ENCODE assay signal across 8 cellular contexts in the genomic region with DNA sequence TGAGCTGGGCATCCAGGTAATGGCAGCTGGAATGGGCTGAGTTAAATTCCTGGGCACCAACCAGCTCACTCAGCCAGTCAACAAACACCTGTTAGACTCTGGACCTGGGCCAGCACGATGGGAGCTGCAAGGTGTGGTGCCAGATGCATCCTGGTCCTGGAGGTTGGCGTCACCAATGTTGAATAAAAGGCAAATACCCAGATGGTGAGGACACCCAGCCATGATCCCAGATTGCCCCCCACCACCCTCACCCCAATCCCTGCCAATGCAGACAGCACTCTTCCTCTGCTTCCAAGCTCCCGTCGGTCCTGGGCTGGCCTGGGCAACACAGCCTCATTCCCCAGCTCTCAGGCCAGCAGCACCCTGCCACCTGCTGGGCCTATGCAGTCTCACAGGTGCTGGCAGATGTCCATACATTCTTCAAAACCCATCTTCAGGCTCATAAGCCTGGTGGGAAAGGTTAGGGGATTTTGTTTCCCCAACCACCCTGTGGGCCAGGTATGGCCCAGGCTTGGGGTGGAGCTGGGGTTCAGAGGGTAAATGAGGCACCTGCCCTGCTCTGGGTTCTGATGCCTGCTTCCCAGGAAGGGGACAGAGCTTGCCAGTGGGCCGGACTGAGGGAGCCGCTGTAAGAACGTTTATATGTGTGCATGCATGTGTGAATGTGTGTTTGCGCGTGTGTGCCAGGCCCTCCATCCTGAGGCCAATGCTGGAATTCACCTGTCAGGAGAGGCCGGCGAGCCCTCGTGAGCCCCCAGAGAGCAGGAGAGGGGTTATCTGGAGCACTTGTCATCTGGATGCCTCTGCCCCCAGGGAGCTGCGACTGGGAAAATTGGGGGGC. TPM values are rescaled to one million over a fixed set of nuclear protein-coding genes. Genes with fewer than 3 reads are reported as not detected.
DNase-seq lines count a peak whose midpoint lies in the region; TF ChIP-seq lines count a peak whose summit lies in the region.

No MANE protein-coding gene starts in this region.

- no peak overlapping the region for H2AFZ ChIP-seq in OCI-LY3 (ENCODE audit: low read depth, low read length)

- no peaks in the 10 kb centered on the region for H3K9me3 Mint-ChIP-seq in Calu3 (ENCODE audit: low read depth, unreplicated experiment)

- TF ChIP-seq POLR2A in erythroblast (IDR thresholded peaks at IDR 0.05; ENCODE audit: low read length), result no peak

- H3K4me2 ChIP-seq in OCI-LY3 (ENCODE audit: low read length), result no peak overlapping the region

- no TSS peak for BruUV-seq in Calu3 (replicated peaks; lab: Mats Ljungman, UMichigan)

- no peaks in the 10 kb centered on the region for H3K9me3 ChIP-seq in OCI-LY3 (ENCODE audit: insufficient read depth, low read length)

- peaks cover 17% of the 10 kb centered on the region for H3K27me3 Mint-ChIP-seq in Calu3 (ENCODE audit: unreplicated experiment)

- H4K20me1 ChIP-seq in OCI-LY3 (ENCODE audit: insufficient read depth, low read length), result no peaks in the 10 kb centered on the region; the same call in 1 of the 2 replicates

- DNase-seq in Calu3, result peak; percentile 64
- DNase-seq in HEK293T (ENCODE audit: extremely low spot score), result peak; percentile 35
- peak; percentile 27 to 31 for DNase-seq in erythroblast (lab: John Stamatoyannopoulos, UW)
- DNase-seq in renal cortical epithelial cell (ENCODE audit: low read depth), result peak; percentile 61
- no peak for DNase-seq in central memory CD4-positive, alpha-beta T cell
- no peak for DNase-seq in stimulated activated CD8-positive, alpha-beta memory T cell treated with anti-CD3 and anti-CD28 coated beads, Interleukin-4, amount 100 ng/mL, for 48 hours
- no peak for DNase-seq in activated CD4-positive, CD25-positive, alpha-beta regulatory T cell (lab: John Stamatoyannopoulos, UW)

- intact Hi-C loops in Calu3 (cut with micrococcal nuclease; ENCODE audit: unreplicated experiment), result no loop called here

- H3K9ac ChIP-seq in OCI-LY3 (ENCODE audit: low read length), result no peak overlapping the region

- no peaks in the 10 kb centered on the region for H3K4me1 Mint-ChIP-seq in Calu3 (ENCODE audit: low read depth, unreplicated experiment)

- H3K4me3 ChIP-seq in OCI-LY3 (ENCODE audit: low read length), result no peak overlapping the region

- TF ChIP-seq CTCF in Calu3 (IDR thresholded peaks at IDR 0.05; ENCODE audit: unreplicated experiment) (peak; percentile 41), OCI-LY3 (IDR thresholded peaks at IDR 0.05; ENCODE audit: low read depth, low read length) (peak; percentile 58)

- no peaks in the 10 kb centered on the region for H3K36me3 ChIP-seq in OCI-LY3 (replicated peaks; ENCODE audit: low read depth, low read length)

- H3K79me2 ChIP-seq in OCI-LY3 (ENCODE audit: low read length), result no peaks in the 10 kb centered on the region

- no peaks in the 10 kb centered on the region for H3K4me1 ChIP-seq in OCI-LY3 (ENCODE audit: low read length)

- peaks cover 30% of the 10 kb centered on the region for H3K27me3 ChIP-seq in OCI-LY3 (ENCODE audit: low read depth, low read length)

- H3K27ac Mint-ChIP-seq in Calu3 (ENCODE audit: unreplicated experiment), result no peak overlapping the region

- CTCF ChIA-PET in Calu3 (lab: Charles Lee), result interaction anchor here (0.6 to 1.6 kb wide), 5 partner anchors 16 to 555 kb away, joined by 3 to 4 read pairs (median 3); no protein-coding TSS in a partner anchor
- CTCF ChIA-PET in HEK293T (lab: Yijun Ruan, JAX), result interaction anchor here (0.6 to 1.0 kb wide), 2 partner anchors 10 to 34 kb away, joined by 3 to 4 read pairs; no protein-coding TSS in a partner anchor

- POLR2A ChIA-PET in HEK293T (lab: Yijun Ruan, JAX), result interaction anchor here (0.8 kb wide), 1 partner anchor 58 kb away, joined by 3 read pairs; a partner anchor contains a TSS

- no peak overlapping the region for H3K4me3 Mint-ChIP-seq in Calu3 (ENCODE audit: low read depth, unreplicated experiment)

- H3K27ac ChIP-seq in OCI-LY3 (ENCODE audit: low read length), result no peak overlapping the region

- H3K36me3 Mint-ChIP-seq in Calu3 (ENCODE audit: insufficient read depth, unreplicated experiment), result peaks cover 21% of the 10 kb centered on the region

TF ChIP-seq in HEK293T, 16 proteins besides CTCF, POLR2A, EP300 and RAD21:
- no peak for TF ChIP-seq SUZ12 (IDR thresholded peaks at IDR 0.05)
- no peak for TF ChIP-seq L3MBTL2 (conservative IDR thresholded peaks at IDR 0.05)
- TF ChIP-seq, protein P1, sequence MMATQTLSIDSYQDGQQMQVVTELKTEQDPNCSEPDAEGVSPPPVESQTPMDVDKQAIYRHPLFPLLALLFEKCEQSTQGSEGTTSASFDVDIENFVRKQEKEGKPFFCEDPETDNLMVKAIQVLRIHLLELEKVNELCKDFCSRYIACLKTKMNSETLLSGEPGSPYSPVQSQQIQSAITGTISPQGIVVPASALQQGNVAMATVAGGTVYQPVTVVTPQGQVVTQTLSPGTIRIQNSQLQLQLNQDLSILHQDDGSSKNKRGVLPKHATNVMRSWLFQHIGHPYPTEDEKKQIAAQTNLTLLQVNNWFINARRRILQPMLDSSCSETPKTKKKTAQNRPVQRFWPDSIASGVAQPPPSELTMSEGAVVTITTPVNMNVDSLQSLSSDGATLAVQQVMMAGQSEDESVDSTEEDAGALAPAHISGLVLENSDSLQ (IDR thresholded peaks at IDR 0.05), result no peak
- TF ChIP-seq ARNT (IDR thresholded peaks at IDR 0.05), result no peak
- TF ChIP-seq FOXM1 (IDR thresholded peaks at IDR 0.05; ENCODE audit: borderline replicate concordance), result no peak
- no peak for TF ChIP-seq FOXK2 (IDR thresholded peaks at IDR 0.05)
- no peak for TF ChIP-seq NFRKB (IDR thresholded peaks at IDR 0.05)
- TF ChIP-seq FOXA1 (IDR thresholded peaks at IDR 0.05), result no peak
- TF ChIP-seq ELF4 (IDR thresholded peaks at IDR 0.05), result no peak
- TF ChIP-seq TARDBP (IDR thresholded peaks at IDR 0.05), result no peak

RNA-seq across cellular contexts. Expression of a gene that starts 58.0 kb away (rescaled TPM):
- total RNA-seq in Calu3 (2022) (64.9 and 84.6 TPM in 2 replicates), renal cortical epithelial cell (62.2 and 88.1 TPM in 2 replicates)

Comparison
In these comparisons a context has a peak if more than half of its experiments do, and no peak if none do; other contexts are left out.
1. DNase-seq: peak in Calu3 (single experiment), HEK293T (single experiment), erythroblast (2 of 2) and renal cortical epithelial cell (single experiment); none in central memory CD4-positive, alpha-beta T cell (single experiment), stimulated activated CD8-positive, alpha-beta memory T cell treated with anti-CD3 and anti-CD28 coated beads, Interleukin-4, amount 100 ng/mL, for 48 hours (single experiment) and activated CD4-positive, CD25-positive, alpha-beta regulatory T cell (0 of 4).